In the genomic region with DNA sequence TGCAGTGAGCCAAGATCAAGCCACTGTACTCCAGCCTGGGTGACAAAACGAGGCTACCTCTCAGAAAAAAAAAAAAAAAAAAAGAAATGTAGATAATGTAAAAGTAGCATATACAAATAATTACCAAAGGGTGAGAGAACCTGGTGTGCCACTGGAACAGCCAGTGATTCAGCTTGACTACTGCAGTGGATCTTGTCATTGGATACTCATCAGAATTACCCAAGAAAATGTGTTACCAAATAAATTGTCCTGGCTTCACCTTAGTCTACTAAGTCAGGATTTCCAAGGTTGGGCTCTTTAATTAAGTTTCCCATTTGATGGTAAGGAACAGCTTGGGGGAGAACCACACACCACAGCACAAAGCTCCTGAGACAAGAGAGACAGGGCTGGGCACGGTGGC, we compare ENCODE assay signal across 13 cellular contexts. TPM values are rescaled to one million over a fixed set of nuclear protein-coding genes. Genes with fewer than 3 reads are reported as not detected.
DNase-seq lines count a peak whose midpoint lies in the region; ATAC-seq and TF ChIP-seq lines count a peak whose summit lies in the region.
"Had no signal": no experiment of that assay in that cellular context is flagged by ENCODE, and none has a peak within 500 bp of the region (broad histone marks: within the 10 kb centered on the region; RNA-seq: fewer than 3 reads in every experiment).

No MANE protein-coding gene starts in this region.

- H3K27me3 Mint-ChIP-seq in activated T-cell treated with anti-CD3 and anti-CD28 coated beads, Interleukin-2, amount 50 U/mL, for 4 hours (ENCODE audit: low read depth) = no peaks in the 10 kb centered on the region
- H3K27me3 Mint-ChIP-seq in T-cell = no peaks in the 10 kb centered on the region
- H3K27me3 Mint-ChIP-seq in effector memory CD8-positive, alpha-beta T cell = no peaks in the 10 kb centered on the region

- H3K4me3 ChIP-seq in gastrocnemius medialis = no peak overlapping the region
- H3K4me3 ChIP-seq: gastroesophageal sphincter, thyroid gland had no signal

- peak overlapping the region; percentile 44 to 95 for H3K27ac Mint-ChIP-seq in T-cell
- no peak overlapping the region for H3K27ac Mint-ChIP-seq in effector memory CD8-positive, alpha-beta T cell

- in situ Hi-C loops in gastrocnemius medialis (cut with MboI; ENCODE audit: low sequenced_read_pairs in 4 of 4) = no loop called here

- no peak for TF ChIP-seq CTCF in gastrocnemius medialis (IDR thresholded peaks at IDR 0.05 in 4 of 5, conservative IDR thresholded peaks at IDR 0.05 in 1 of 5)

- peaks cover 0 to 24% of the 10 kb centered on the region in 2 donors for H3K36me3 ChIP-seq in gastrocnemius medialis

- no peaks in the 10 kb centered on the region for H3K27me3 ChIP-seq in gastrocnemius medialis
- H3K27me3 ChIP-seq: gastroesophageal sphincter, thyroid gland had no signal

- CTCF ChIA-PET in T-cell (lab: Charles Lee) = interaction anchor here in 1 of 2 donors (0.7 kb wide), 1 partner anchor 12 kb away, joined by 3 read pairs; no protein-coding TSS in a partner anchor

- H3K9me3 Mint-ChIP-seq in activated T-cell treated with anti-CD3 and anti-CD28 coated beads, Interleukin-2, amount 50 U/mL, for 4 hours = no peaks in the 10 kb centered on the region
- no peaks in the 10 kb centered on the region for H3K9me3 Mint-ChIP-seq in T-cell
- no peaks in the 10 kb centered on the region for H3K9me3 Mint-ChIP-seq in effector memory CD8-positive, alpha-beta T cell

- H3K4me3 Mint-ChIP-seq in activated T-cell treated with anti-CD3 and anti-CD28 coated beads, Interleukin-2, amount 50 U/mL, for 4 hours = peak overlapping the region; percentile 91
- H3K4me3 Mint-ChIP-seq in T-cell = peak overlapping the region in 2 of 3 donors; percentile 91 to 95
- peak overlapping the region; percentile 94 to 97 for H3K4me3 Mint-ChIP-seq in effector memory CD8-positive, alpha-beta T cell

- DNase-seq in activated T-cell treated with anti-CD3 and anti-CD28 coated beads, Interleukin-2, amount 50 U/mL, for 4 hours = no peak
- no peak for DNase-seq in activated T-cell treated with anti-CD3 and anti-CD28 coated beads, Interleukin-2, amount 50 U/mL, for 1 hour
- DNase-seq in T-cell (no peak), gastrocnemius medialis (no peak), SIG-M5 (lab: John Stamatoyannopoulos, UW) (no peak), Ammon's horn (ENCODE audit: low spot score) (no peak)
- no peak for DNase-seq in effector memory CD8-positive, alpha-beta T cell
- DNase-seq in effector CD4-positive, alpha-beta T cell = no peak
- DNase-seq: activated CD8-positive, alpha-beta memory T cell treated with anti-CD3 and anti-CD28 coated beads, Interleukin-2, amount 50 U/mL, for 48 hours; mesendoderm; MM.1S; thyroid gland had no signal

- intact Hi-C loops in gastrocnemius medialis (cut with DNase I; ENCODE audit: low total_unique reads) = loop anchor here (5.0 kb wide), 1 partner anchor 85 kb away; the partner anchor contains the start of gene USP4

- POLR2A ChIA-PET in T-cell (lab: Charles Lee) = interaction anchor here in 1 of 2 donors (1.2 kb wide), 1 partner anchor 12 kb away, joined by 4 read pairs; no protein-coding TSS in a partner anchor

- no peaks in the 10 kb centered on the region for H3K9me3 ChIP-seq in gastrocnemius medialis
- H3K9me3 ChIP-seq: gastroesophageal sphincter, thyroid gland had no signal

- peaks cover 7% of the 10 kb centered on the region for H3K36me3 Mint-ChIP-seq in activated T-cell treated with anti-CD3 and anti-CD28 coated beads, Interleukin-2, amount 50 U/mL, for 4 hours (ENCODE audit: insufficient read depth)
- H3K36me3 Mint-ChIP-seq in T-cell = peaks cover 2% of the 10 kb centered on the region
- peaks cover 12% of the 10 kb centered on the region for H3K36me3 Mint-ChIP-seq in effector memory CD8-positive, alpha-beta T cell (ENCODE audit: insufficient read depth)

- peaks cover 7 to 12% of the 10 kb centered on the region in 2 donors for H3K4me1 ChIP-seq in gastrocnemius medialis

- ATAC-seq in activated T-cell treated with anti-CD3 and anti-CD28 coated beads, Interleukin-2, amount 50 U/mL, for 4 hours = no peak
- no peak for ATAC-seq in T-cell (replicated peaks in 1 of 4)
- ATAC-seq in effector memory CD8-positive, alpha-beta T cell (replicated peaks) = no peak
- peak; percentile 50 for ATAC-seq in gastrocnemius medialis
- ATAC-seq: gastroesophageal sphincter had no signal

- peaks cover 21% of the 10 kb centered on the region for H3K4me1 Mint-ChIP-seq in activated T-cell treated with anti-CD3 and anti-CD28 coated beads, Interleukin-2, amount 50 U/mL, for 4 hours (ENCODE audit: low read depth)
- peaks cover 30 to 41% (median 31%) of the 10 kb centered on the region in 3 donors for H3K4me1 Mint-ChIP-seq in T-cell
- H3K4me1 Mint-ChIP-seq in effector memory CD8-positive, alpha-beta T cell (ENCODE audit: low read depth in 2 of 2) = peaks cover 18 to 26% of the 10 kb centered on the region in 2 donors

- peak overlapping the region in 3 of 4 donors; percentile 40 to 93 (median 82) for H3K27ac ChIP-seq in gastrocnemius medialis
- H3K27ac ChIP-seq: thyroid gland had no signal

- TF ChIP-seq POLR2A in gastrocnemius medialis (IDR thresholded peaks at IDR 0.05) = no peak

RNA-seq across cellular contexts. Expression of gene NICN1, which starts 1.5 kb away (rescaled TPM):
- total RNA-seq in activated T-cell treated with anti-CD3 and anti-CD28 coated beads, Interleukin-2, amount 50 U/mL, for 4 hours = 1 to 10 TPM; 5.5 to 5.8 (median 5.8) TPM
- total RNA-seq in T-cell (10 to 100 TPM; 17.5 to 26.1 (median 24.1) TPM), gastrocnemius medialis (1 to 10 TPM; 1.9 to 7.0 (median 3.8) TPM)

RNA-seq across cellular contexts. Expression of gene AMT, which starts 5.3 kb away (rescaled TPM):
- 1 to 10 TPM in 1 of 3 donors, under 1 TPM in 2; 0.50 to 1.1 (median 0.81) TPM for total RNA-seq in activated T-cell treated with anti-CD3 and anti-CD28 coated beads, Interleukin-2, amount 50 U/mL, for 4 hours
- total RNA-seq in T-cell = 10 to 100 TPM in 4 of 5 donors, 1 to 10 TPM in 1; 9.6 to 14.1 (median 11.1) TPM
- 1 to 10 TPM in 2 of 4 donors, under 1 TPM in 1, not detected in 1; 0.52 to 1.3 (median 1.1) TPM for total RNA-seq in gastrocnemius medialis

RNA-seq across cellular contexts. Expression of gene TCTA, which starts 15.4 kb away (rescaled TPM):
- total RNA-seq in activated T-cell treated with anti-CD3 and anti-CD28 coated beads, Interleukin-2, amount 50 U/mL, for 4 hours = 10 to 100 TPM; 20.0 to 21.8 (median 20.1) TPM
- total RNA-seq in T-cell (10 to 100 TPM; 22.8 to 38.2 (median 34.3) TPM), gastrocnemius medialis (10 to 100 TPM; 12.0 to 25.8 (median 15.1) TPM)

RNA-seq across cellular contexts. Expression of gene RHOA, which starts 15.8 kb away (rescaled TPM):
- 100 to 1,000 TPM; 390 to 408 (median 408) TPM for total RNA-seq in activated T-cell treated with anti-CD3 and anti-CD28 coated beads, Interleukin-2, amount 50 U/mL, for 4 hours
- total RNA-seq in T-cell (100 to 1,000 TPM; 247 to 279 (median 269) TPM), gastrocnemius medialis (100 to 1,000 TPM; 244 to 411 (median 282) TPM)

RNA-seq across cellular contexts. Expression of gene DAG1, which starts 42.5 kb away (rescaled TPM):
- 10 to 100 TPM; 19.9 to 25.6 (median 25.4) TPM for total RNA-seq in activated T-cell treated with anti-CD3 and anti-CD28 coated beads, Interleukin-2, amount 50 U/mL, for 4 hours
- total RNA-seq in T-cell (10 to 100 TPM; 16.5 to 19.4 (median 18.1) TPM), gastrocnemius medialis (100 to 1,000 TPM in 3 of 4 donors, 10 to 100 TPM in 1; 95.0 to 177 (median 109) TPM)

Comparison
In these comparisons a context has a peak if more than half of its experiments do, and no peak if none do; other contexts are left out.
1. ATAC-seq: peak in gastrocnemius medialis (2 of 2); none in activated T-cell treated with anti-CD3 and anti-CD28 coated beads, Interleukin-2, amount 50 U/mL, for 4 hours (0 of 2), T-cell (0 of 4) and effector memory CD8-positive, alpha-beta T cell (single experiment).
2. H3K27ac Mint-ChIP-seq: peak in T-cell (2 of 2); none in effector memory CD8-positive, alpha-beta T cell (0 of 2).
3. RNA of gene AMT, which starts 5.3 kb away (total RNA-seq): 9.6 to 14.1 TPM in T-cell; 0.52 to 1.3 TPM in gastrocnemius medialis and 0.50 to 1.1 TPM in activated T-cell treated with anti-CD3 and anti-CD28 coated beads, Interleukin-2, amount 50 U/mL, for 4 hours; every median in the first group is over 4 times any median in the second.
4. Peak in every context shown above with its lines, with median percentiles within 50 percentile points of each other: H3K4me3 Mint-ChIP-seq.